27 cellular contexts compared by ENCODE assay signal in the genomic region with DNA sequence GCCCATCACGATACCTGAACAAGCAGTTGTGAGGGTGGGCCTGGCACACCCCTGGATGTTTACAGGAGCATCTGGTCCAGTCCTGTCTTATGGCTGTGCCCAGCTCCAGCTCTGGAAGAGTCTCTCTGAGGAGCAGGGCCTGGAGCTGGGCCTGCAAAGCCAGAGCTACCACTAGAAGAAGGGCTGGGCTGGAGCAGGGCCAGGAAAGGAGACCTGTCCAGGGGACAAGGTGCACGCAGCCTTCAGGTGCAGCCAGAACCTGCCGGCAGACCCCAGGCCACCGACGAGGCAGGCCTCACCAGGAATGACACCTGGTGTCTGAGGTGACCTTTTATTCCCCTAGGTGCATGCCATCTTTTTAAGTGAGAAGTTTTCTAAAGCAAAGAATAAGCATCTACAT. TPM values are rescaled to one million over a fixed set of nuclear protein-coding genes. Genes with fewer than 3 reads are reported as not detected.
"Had no signal": no experiment of that assay in that cellular context is flagged by ENCODE, and none has a peak within 500 bp of the region (broad histone marks: within the 10 kb centered on the region; RNA-seq: fewer than 3 reads in every experiment).

No MANE protein-coding gene starts in this region.

- H3K36me3 ChIP-seq: SJCRH30 had no signal

- H3K4me3 ChIP-seq: ascending aorta, PC-9, SJCRH30, SK-N-MC had no signal

- H2AFZ ChIP-seq: PC-9 had no signal

- H3K27ac ChIP-seq: ascending aorta, PC-9, SK-N-MC had no signal

- H3K27me3 ChIP-seq: ascending aorta, SJCRH30 had no signal

- DNase-seq: activated CD4-positive, alpha-beta T cell treated with anti-CD3 and anti-CD28 coated beads, Interleukin-2, amount 10 ng/mL, durations not matched to agents 24 days and 14 days; activated CD4-positive, alpha-beta T cell treated with anti-CD3 and anti-CD28 coated beads, Interleukin-2, amount 50 U/mL, for 4 hours; activated CD8-positive, alpha-beta T cell treated with anti-CD3 and anti-CD28 coated beads, Interleukin-2, amount 10 ng/mL, durations not matched to agents 7 days and 5 days; activated gamma-delta T cell; activated naive CD4-positive, alpha-beta T cell treated with Interleukin-2 at 50 U/mL for 16 hours; activated naive CD8-positive, alpha-beta T cell treated with anti-CD3 and anti-CD28 coated beads, Interleukin-2, amount 10 ng/mL, durations not matched to agents 7 days and 5 days; activated T-cell treated with anti-CD3 and anti-CD28 coated beads, Interleukin-2, amount 50 U/mL, for 24 hours; amygdala; NCI-H1105; NCI-H1417 treated with DMSO at 0.1 percent for 48 hours; NCI-H187 treated with DMSO at 0.1 percent for 48 hours; NCI-H2081; NCI-H2171 treated with DMSO at 0.1 percent for 48 hours; NCI-H2227 treated with DMSO at 0.1 percent for 48 hours; NCI-H446; NCI-H510A treated with DMSO at 0.1 percent for 48 hours; NCI-H526 treated with DMSO at 0.1 percent for 48 hours; NCI-H774; PC-9; SHP77; SJCRH30 had no signal

- H3K4me2 ChIP-seq: PC-9 had no signal

- H3K4me1 ChIP-seq: ascending aorta had no signal

- H3K9me3 ChIP-seq: ascending aorta, SJCRH30 had no signal

- ATAC-seq: activated CD8-positive, alpha-beta T cell treated with anti-CD3 and anti-CD28 coated beads, Interleukin-2, amount 10 ng/mL, durations not matched to agents 7 days and 5 days had no signal

RNA-seq across cellular contexts. Expression of a gene that starts 8.4 kb away (rescaled TPM):
- total RNA-seq: activated CD4-positive, alpha-beta T cell treated with anti-CD3 and anti-CD28 coated beads, Interleukin-2, amount 10 ng/mL, durations not matched to agents 24 days and 14 days; activated T-helper 2 cell treated with anti-CD3 and anti-CD28 coated beads, Interferon-gamma antibody, Interleukin-2, Interleukin-4, amounts not matched to agents 10 μg/mL and 5 μg/mL and 100 μg/mL, durations not matched to agents 14 hours and 24 hours and 36 hours; ascending aorta; cardiac septum; M059J; T-helper 1 cell treated with Interleukin-12 subunit alpha and Interleukin-12 subunit beta and Interleukin-4 antibody, amounts not matched to agents 30 ng/mL and 1 ng/mL, for 36 hours had no signal
